In the genomic region with DNA sequence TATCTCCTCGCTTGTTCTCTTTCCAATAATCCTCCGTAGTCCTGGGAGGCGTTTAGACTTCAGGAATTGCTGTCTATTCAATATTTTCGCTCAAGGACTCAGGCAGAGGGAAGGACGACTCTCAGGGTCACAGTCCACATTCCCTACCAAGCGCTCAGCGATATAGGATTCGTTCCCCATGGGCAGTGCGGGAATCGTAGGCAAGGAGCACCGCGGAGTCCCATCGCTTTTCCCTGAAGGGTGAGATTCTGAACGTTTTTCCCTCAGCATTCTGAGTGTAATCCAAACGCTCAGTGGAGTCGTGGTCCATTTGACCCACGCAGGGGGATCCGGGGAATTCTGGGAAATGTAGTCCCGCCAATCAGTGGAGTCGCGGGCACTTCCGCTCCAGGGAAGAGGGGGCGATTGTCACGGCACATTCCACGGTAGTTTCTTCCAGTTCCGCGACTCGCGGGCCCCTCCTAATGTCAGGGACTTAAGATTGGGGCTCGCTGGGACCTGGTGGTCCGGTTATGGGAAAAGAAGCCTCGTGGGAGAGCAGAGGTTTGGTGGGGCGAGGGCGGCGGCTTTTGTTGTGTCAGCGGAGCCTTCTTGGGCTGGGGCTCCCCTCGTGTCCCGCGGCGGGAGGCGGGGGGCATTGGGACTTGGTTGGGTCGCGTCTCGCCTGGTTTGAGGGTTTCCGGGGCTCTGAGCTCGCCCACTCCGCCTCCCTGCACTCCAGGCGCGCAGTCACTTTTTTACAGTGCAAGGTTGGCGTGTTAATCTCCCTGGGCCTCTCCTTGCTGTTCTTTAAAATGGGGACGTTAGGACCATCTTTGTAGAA, we compare ENCODE assay signal across 1 cellular context.
TF ChIP-seq lines count a peak whose summit lies in the region.

A gene (plus strand): TSS at position 364 of the 823 bp plus-strand sequence. CDS start 3,079 bp downstream, outside the sequence.

TF ChIP-seq in HEK293, 187 proteins besides CTCF, POLR2A, EP300 and RAD21 (continued from another document and continues in another):
- no peak for TF ChIP-seq ZNF621 (tag by site-specific recombination; IDR thresholded peaks at IDR 0.05)
- TF ChIP-seq ZNF423 (tag by site-specific recombination; IDR thresholded peaks at IDR 0.05), result no peak; the same call in 1 of the 2 replicates
- TF ChIP-seq ZFP41 (tag by site-specific recombination; IDR thresholded peaks at IDR 0.05; ENCODE audit: borderline replicate concordance), result no peak
- TF ChIP-seq ZNF23 (tag by site-specific recombination; IDR thresholded peaks at IDR 0.05; ENCODE audit: borderline replicate concordance), result no peak
- no peak for TF ChIP-seq ZNF350 (tag by site-specific recombination; IDR thresholded peaks at IDR 0.05)
- TF ChIP-seq ZSCAN16 (tag by site-specific recombination; IDR thresholded peaks at IDR 0.05), result peak; percentile 33; the same call in 1 of the 2 replicates
- TF ChIP-seq ZNF585B (tag by site-specific recombination; IDR thresholded peaks at IDR 0.05), result peak; percentile 16; the same call in 1 of the 2 replicates
- TF ChIP-seq ZNF341 (tag by site-specific recombination; IDR thresholded peaks at IDR 0.05; ENCODE audit: low read depth), result peak; percentile 69
- TF ChIP-seq ZNF521 (tag by site-specific recombination; IDR thresholded peaks at IDR 0.05), result no peak
- no peak for TF ChIP-seq ZNF48 (tag by site-specific recombination; IDR thresholded peaks at IDR 0.05)
- TF ChIP-seq EGR2 (tag by site-specific recombination; IDR thresholded peaks at IDR 0.05; ENCODE audit: low read depth), result peak; percentile 81
- TF ChIP-seq, protein P1, sequence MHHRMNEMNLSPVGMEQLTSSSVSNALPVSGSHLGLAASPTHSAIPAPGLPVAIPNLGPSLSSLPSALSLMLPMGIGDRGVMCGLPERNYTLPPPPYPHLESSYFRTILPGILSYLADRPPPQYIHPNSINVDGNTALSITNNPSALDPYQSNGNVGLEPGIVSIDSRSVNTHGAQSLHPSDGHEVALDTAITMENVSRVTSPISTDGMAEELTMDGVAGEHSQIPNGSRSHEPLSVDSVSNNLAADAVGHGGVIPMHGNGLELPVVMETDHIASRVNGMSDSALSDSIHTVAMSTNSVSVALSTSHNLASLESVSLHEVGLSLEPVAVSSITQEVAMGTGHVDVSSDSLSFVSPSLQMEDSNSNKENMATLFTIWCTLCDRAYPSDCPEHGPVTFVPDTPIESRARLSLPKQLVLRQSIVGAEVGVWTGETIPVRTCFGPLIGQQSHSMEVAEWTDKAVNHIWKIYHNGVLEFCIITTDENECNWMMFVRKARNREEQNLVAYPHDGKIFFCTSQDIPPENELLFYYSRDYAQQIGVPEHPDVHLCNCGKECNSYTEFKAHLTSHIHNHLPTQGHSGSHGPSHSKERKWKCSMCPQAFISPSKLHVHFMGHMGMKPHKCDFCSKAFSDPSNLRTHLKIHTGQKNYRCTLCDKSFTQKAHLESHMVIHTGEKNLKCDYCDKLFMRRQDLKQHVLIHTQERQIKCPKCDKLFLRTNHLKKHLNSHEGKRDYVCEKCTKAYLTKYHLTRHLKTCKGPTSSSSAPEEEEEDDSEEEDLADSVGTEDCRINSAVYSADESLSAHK (tag by site-specific recombination; IDR thresholded peaks at IDR 0.05), result peak; percentile 67
- TF ChIP-seq ZBTB7A (tag by site-specific recombination; IDR thresholded peaks at IDR 0.05; ENCODE audit: low read depth), result peak; percentile 68; the same call in 1 of the 2 replicates
- TF ChIP-seq MEIS1 (CRISPR knock-in tag; IDR thresholded peaks at IDR 0.05; ENCODE audit: borderline replicate concordance), result no peak
- TF ChIP-seq ZNF433 (tag by site-specific recombination; IDR thresholded peaks at IDR 0.05; ENCODE audit: low read depth), result no peak
- TF ChIP-seq, protein P2, sequence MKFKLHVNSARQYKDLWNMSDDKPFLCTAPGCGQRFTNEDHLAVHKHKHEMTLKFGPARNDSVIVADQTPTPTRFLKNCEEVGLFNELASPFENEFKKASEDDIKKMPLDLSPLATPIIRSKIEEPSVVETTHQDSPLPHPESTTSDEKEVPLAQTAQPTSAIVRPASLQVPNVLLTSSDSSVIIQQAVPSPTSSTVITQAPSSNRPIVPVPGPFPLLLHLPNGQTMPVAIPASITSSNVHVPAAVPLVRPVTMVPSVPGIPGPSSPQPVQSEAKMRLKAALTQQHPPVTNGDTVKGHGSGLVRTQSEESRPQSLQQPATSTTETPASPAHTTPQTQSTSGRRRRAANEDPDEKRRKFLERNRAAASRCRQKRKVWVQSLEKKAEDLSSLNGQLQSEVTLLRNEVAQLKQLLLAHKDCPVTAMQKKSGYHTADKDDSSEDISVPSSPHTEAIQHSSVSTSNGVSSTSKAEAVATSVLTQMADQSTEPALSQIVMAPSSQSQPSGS (tag by site-specific recombination; IDR thresholded peaks at IDR 0.05; ENCODE audit: low read depth), result no peak
- TF ChIP-seq KLF16 (tag by site-specific recombination; IDR thresholded peaks at IDR 0.05), result peak; percentile 58
- TF ChIP-seq, protein P3, sequence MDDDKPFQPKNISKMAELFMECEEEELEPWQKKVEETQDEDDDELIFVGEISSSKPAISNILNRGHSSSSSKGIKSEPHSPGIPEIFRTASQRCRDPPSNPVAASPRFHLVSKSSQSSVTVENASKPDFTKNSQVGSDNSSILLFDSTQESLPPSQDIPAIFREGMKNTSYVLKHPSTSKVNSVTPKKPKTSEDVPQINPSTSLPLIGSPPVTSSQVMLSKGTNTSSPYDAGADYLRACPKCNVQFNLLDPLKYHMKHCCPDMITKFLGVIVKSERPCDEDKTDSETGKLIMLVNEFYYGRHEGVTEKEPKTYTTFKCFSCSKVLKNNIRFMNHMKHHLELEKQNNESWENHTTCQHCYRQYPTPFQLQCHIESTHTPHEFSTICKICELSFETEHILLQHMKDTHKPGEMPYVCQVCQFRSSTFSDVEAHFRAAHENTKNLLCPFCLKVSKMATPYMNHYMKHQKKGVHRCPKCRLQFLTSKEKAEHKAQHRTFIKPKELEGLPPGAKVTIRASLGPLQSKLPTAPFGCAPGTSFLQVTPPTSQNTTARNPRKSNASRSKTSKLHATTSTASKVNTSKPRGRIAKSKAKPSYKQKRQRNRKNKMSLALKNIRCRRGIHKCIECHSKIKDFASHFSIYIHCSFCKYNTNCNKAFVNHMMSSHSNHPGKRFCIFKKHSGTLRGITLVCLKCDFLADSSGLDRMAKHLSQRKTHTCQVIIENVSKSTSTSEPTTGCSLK (tag by site-specific recombination; IDR thresholded peaks at IDR 0.05), result no peak
- TF ChIP-seq ZNF174 (tag by site-specific recombination; IDR thresholded peaks at IDR 0.05), result no peak; the same call in 1 of the 2 replicates
- TF ChIP-seq PRDM1 (tag by site-specific recombination; IDR thresholded peaks at IDR 0.05), result no peak
- TF ChIP-seq ZNF776 (tag by site-specific recombination; IDR thresholded peaks at IDR 0.05; ENCODE audit: borderline replicate concordance), result no peak
- TF ChIP-seq KLF9 (tag by site-specific recombination; IDR thresholded peaks at IDR 0.05; ENCODE audit: low read depth), result peak; percentile 43; the same call in 1 of the 2 replicates
- no peak for TF ChIP-seq RBAK (tag by site-specific recombination; IDR thresholded peaks at IDR 0.05)
- no peak for TF ChIP-seq ZNF239 (tag by site-specific recombination; IDR thresholded peaks at IDR 0.05)
- no peak for TF ChIP-seq ZBTB1 (tag by site-specific recombination; IDR thresholded peaks at IDR 0.05)
- TF ChIP-seq ZNF140 (tag by site-specific recombination; IDR thresholded peaks at IDR 0.05), result 0 out of 2 replicates have a peak, but pooled peaks have one; percentile 24
- TF ChIP-seq ZNF248 (tag by site-specific recombination; IDR thresholded peaks at IDR 0.05), result no peak
- TF ChIP-seq, protein P4, sequence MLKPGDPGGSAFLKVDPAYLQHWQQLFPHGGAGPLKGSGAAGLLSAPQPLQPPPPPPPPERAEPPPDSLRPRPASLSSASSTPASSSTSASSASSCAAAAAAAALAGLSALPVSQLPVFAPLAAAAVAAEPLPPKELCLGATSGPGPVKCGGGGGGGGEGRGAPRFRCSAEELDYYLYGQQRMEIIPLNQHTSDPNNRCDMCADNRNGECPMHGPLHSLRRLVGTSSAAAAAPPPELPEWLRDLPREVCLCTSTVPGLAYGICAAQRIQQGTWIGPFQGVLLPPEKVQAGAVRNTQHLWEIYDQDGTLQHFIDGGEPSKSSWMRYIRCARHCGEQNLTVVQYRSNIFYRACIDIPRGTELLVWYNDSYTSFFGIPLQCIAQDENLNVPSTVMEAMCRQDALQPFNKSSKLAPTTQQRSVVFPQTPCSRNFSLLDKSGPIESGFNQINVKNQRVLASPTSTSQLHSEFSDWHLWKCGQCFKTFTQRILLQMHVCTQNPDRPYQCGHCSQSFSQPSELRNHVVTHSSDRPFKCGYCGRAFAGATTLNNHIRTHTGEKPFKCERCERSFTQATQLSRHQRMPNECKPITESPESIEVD (tag by site-specific recombination; IDR thresholded peaks at IDR 0.05), result no peak
- TF ChIP-seq, protein P5, sequence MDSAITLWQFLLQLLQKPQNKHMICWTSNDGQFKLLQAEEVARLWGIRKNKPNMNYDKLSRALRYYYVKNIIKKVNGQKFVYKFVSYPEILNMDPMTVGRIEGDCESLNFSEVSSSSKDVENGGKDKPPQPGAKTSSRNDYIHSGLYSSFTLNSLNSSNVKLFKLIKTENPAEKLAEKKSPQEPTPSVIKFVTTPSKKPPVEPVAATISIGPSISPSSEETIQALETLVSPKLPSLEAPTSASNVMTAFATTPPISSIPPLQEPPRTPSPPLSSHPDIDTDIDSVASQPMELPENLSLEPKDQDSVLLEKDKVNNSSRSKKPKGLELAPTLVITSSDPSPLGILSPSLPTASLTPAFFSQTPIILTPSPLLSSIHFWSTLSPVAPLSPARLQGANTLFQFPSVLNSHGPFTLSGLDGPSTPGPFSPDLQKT (IDR thresholded peaks at IDR 0.05; ENCODE audit: borderline replicate concordance, low read depth, low read length), result no peak
- TF ChIP-seq KLF7 (tag by site-specific recombination; IDR thresholded peaks at IDR 0.05; ENCODE audit: borderline replicate concordance), result peak; percentile 68; the same call in 1 of the 2 replicates
- TF ChIP-seq ZNF76 (tag by site-specific recombination; IDR thresholded peaks at IDR 0.05; ENCODE audit: borderline replicate concordance, low read depth), result peak; percentile 98
- no peak for TF ChIP-seq ZNF677 (tag by site-specific recombination; IDR thresholded peaks at IDR 0.05)
- TF ChIP-seq ZNF473 (tag by site-specific recombination; IDR thresholded peaks at IDR 0.05), result no peak
- no peak for TF ChIP-seq ZNF530 (tag by site-specific recombination; IDR thresholded peaks at IDR 0.05; ENCODE audit: low read depth)
- no peak for TF ChIP-seq ZNF202 (tag by site-specific recombination; IDR thresholded peaks at IDR 0.05; ENCODE audit: borderline replicate concordance)
- TF ChIP-seq, protein P6, sequence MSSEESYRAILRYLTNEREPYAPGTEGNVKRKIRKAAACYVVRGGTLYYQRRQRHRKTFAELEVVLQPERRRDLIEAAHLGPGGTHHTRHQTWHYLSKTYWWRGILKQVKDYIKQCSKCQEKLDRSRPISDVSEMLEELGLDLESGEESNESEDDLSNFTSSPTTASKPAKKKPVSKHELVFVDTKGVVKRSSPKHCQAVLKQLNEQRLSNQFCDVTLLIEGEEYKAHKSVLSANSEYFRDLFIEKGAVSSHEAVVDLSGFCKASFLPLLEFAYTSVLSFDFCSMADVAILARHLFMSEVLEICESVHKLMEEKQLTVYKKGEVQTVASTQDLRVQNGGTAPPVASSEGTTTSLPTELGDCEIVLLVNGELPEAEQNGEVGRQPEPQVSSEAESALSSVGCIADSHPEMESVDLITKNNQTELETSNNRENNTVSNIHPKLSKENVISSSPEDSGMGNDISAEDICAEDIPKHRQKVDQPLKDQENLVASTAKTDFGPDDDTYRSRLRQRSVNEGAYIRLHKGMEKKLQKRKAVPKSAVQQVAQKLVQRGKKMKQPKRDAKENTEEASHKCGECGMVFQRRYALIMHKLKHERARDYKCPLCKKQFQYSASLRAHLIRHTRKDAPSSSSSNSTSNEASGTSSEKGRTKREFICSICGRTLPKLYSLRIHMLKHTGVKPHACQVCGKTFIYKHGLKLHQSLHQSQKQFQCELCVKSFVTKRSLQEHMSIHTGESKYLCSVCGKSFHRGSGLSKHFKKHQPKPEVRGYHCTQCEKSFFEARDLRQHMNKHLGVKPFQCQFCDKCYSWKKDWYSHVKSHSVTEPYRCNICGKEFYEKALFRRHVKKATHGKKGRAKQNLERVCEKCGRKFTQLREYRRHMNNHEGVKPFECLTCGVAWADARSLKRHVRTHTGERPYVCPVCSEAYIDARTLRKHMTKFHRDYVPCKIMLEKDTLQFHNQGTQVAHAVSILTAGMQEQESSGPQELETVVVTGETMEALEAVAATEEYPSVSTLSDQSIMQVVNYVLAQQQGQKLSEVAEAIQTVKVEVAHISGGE (tag by site-specific recombination; conservative IDR thresholded peaks at IDR 0.05; ENCODE audit: low read depth), result peak; percentile 96
- TF ChIP-seq ZNF16 (tag by site-specific recombination; IDR thresholded peaks at IDR 0.05; ENCODE audit: low read depth), result no peak
- TF ChIP-seq, protein P7, sequence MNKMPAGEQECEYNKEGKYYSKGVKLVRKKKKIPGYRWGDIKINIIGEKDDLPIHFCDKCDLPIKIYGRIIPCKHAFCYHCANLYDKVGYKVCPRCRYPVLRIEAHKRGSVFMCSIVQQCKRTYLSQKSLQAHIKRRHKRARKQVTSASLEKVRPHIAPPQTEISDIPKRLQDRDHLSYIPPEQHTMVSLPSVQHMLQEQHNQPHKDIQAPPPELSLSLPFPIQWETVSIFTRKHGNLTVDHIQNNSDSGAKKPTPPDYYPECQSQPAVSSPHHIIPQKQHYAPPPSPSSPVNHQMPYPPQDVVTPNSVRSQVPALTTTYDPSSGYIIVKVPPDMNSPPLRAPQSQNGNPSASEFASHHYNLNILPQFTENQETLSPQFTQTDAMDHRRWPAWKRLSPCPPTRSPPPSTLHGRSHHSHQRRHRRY (tag by site-specific recombination; IDR thresholded peaks at IDR 0.05), result 0 out of 2 replicates have a peak, but pooled peaks have one; percentile 75
- TF ChIP-seq ZNF211 (tag by site-specific recombination; IDR thresholded peaks at IDR 0.05; ENCODE audit: low read depth), result no peak
- TF ChIP-seq ZNF112 (tag by site-specific recombination; IDR thresholded peaks at IDR 0.05), result no peak
- TF ChIP-seq, protein P8, sequence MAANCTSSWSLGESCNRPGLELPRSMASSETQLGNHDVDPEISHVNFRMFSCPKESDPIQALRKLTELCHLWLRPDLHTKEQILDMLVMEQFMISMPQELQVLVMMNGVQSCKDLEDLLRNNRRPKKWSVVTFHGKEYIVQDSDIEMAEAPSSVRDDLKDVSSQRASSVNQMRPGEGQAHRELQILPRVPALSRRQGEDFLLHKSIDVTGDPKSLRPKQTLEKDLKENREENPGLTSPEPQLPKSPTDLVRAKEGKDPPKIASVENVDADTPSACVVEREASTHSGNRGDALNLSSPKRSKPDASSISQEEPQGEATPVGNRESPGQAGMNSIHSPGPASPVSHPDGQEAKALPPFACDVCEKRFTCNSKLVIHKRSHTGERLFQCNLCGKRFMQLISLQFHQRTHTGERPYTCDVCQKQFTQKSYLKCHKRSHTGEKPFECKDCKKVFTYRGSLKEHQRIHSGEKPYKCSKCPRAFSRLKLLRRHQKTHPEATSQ (tag by site-specific recombination; IDR thresholded peaks at IDR 0.05), result peak; percentile 87; the same call in 1 of the 2 replicates
- no peak for TF ChIP-seq ZNF138 (tag by site-specific recombination; IDR thresholded peaks at IDR 0.05; ENCODE audit: borderline replicate concordance)
- TF ChIP-seq, protein P9, sequence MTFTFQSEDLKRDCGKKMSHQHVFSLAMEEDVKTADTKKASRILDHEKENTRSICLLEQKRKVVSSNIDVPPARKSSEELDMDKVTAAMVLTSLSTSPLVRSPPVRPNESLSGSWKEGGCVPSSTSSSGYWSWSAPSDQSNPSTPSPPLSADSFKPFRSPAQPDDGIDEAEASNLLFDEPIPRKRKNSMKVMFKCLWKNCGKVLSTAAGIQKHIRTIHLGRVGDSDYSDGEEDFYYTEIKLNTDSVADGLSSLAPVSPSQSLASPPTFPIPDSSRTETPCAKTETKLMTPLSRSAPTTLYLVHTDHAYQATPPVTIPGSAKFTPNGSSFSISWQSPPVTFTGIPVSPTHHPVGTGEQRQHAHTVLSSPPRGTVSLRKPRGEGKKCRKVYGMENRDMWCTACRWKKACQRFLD (tag by site-specific recombination; IDR thresholded peaks at IDR 0.05), result no peak
- no peak for TF ChIP-seq ZNF514 (tag by site-specific recombination; IDR thresholded peaks at IDR 0.05)
